ENCODE assay signal across 35 cellular contexts in genomic region chr6:1096967-1097765, GRCh38.
"Had no signal": no experiment of that assay in that cellular context is flagged by ENCODE, and none has a peak within 500 bp of the region (broad histone marks: within the 10 kb centered on the region; RNA-seq: fewer than 3 reads in every experiment).

No MANE protein-coding gene starts in this region.

- H3K27ac ChIP-seq: colonic mucosa, esophagus squamous epithelium, heart right ventricle, neural progenitor cell, parathyroid adenoma, skin epidermis, spleen, suprapubic skin, transverse colon, upper lobe of right lung, uterus had no signal

- H3K9me3 ChIP-seq: colonic mucosa, esophagus squamous epithelium, heart right ventricle, mucosa of descending colon, suprapubic skin, transverse colon, upper lobe of right lung, uterus had no signal

- H3K36me3 ChIP-seq: colonic mucosa, esophagus squamous epithelium, heart right ventricle, neural progenitor cell, spleen, suprapubic skin, transverse colon, upper lobe of right lung, uterus had no signal

- H3K4me2 ChIP-seq: neural progenitor cell had no signal

- ATAC-seq: effector memory CD8-positive, alpha-beta T cell; heart right ventricle; mucosa of descending colon; natural killer cell treated with Interleukin-12 subunit alpha and Interleukin-12 subunit beta and Interleukin-15 and Interleukin-18, amount 100 ng/mL, for 72 hours; right cardiac atrium; stimulated activated naive CD8-positive, alpha-beta T cell treated with anti-CD3 and anti-CD28 coated beads, Interleukin-15, amount 100 ng/mL, for 72 hours had no signal

- H3K27ac Mint-ChIP-seq: effector memory CD8-positive, alpha-beta T cell; memory B cell; mesothelial cell of epicardium; naive B cell; natural killer cell treated with Interleukin-12 subunit alpha and Interleukin-12 subunit beta and Interleukin-15 and Interleukin-18, amount 100 ng/mL, for 72 hours; neural progenitor cell; progenitor cell of endocrine pancreas had no signal

- H2AFZ ChIP-seq: neural progenitor cell, parathyroid adenoma had no signal

- H3K36me3 Mint-ChIP-seq: memory B cell; mesothelial cell of epicardium; naive B cell; natural killer cell treated with Interleukin-12 subunit alpha and Interleukin-12 subunit beta and Interleukin-15 and Interleukin-18, amount 100 ng/mL, for 72 hours had no signal

- H3K79me2 ChIP-seq: parathyroid adenoma had no signal

- H3K4me3 ChIP-seq: colonic mucosa, esophagus squamous epithelium, heart right ventricle, lung, mucosa of descending colon, neural progenitor cell, skin epidermis, spleen, suprapubic skin, transverse colon, upper lobe of right lung, uterus had no signal

- H3K9ac ChIP-seq: neural progenitor cell, parathyroid adenoma had no signal

- H3K4me1 Mint-ChIP-seq: central memory CD8-positive, alpha-beta T cell; immature natural killer cell; memory B cell; naive B cell; stimulated activated naive CD8-positive, alpha-beta T cell treated with anti-CD3 and anti-CD28 coated beads, Interleukin-15, amount 100 ng/mL, for 72 hours had no signal

- H3K9me3 Mint-ChIP-seq: immature natural killer cell; mesothelial cell of epicardium; stimulated activated naive CD8-positive, alpha-beta T cell treated with anti-CD3 and anti-CD28 coated beads, Interleukin-15, amount 100 ng/mL, for 72 hours had no signal

- FAIRE-seq: endometrium, keratinocyte had no signal

- H3K4me1 ChIP-seq: colonic mucosa, neural progenitor cell, parathyroid adenoma, spleen, uterus had no signal

- H3K27me3 ChIP-seq: colonic mucosa, esophagus squamous epithelium, suprapubic skin, transverse colon, upper lobe of right lung, uterus had no signal

- H3K4me3 Mint-ChIP-seq: central memory CD8-positive, alpha-beta T cell; effector memory CD8-positive, alpha-beta T cell; immature natural killer cell; memory B cell; mesothelial cell of epicardium; naive B cell; natural killer cell treated with Interleukin-12 subunit alpha and Interleukin-12 subunit beta and Interleukin-15 and Interleukin-18, amount 100 ng/mL, for 72 hours; neural progenitor cell; stimulated activated naive CD8-positive, alpha-beta T cell treated with anti-CD3 and anti-CD28 coated beads, Interleukin-15, amount 100 ng/mL, for 72 hours had no signal

- DNase-seq: colonic mucosa; dermis blood vessel endothelial cell; effector memory CD8-positive, alpha-beta T cell; erythroblast; esophagus squamous epithelium; foreskin melanocyte; glutamatergic neuron; heart right ventricle; hypothalamus; immature natural killer cell; mucosa of descending colon; naive B cell; nucleus accumbens; right cardiac atrium; spleen; stimulated activated CD4-positive, alpha-beta T cell treated with anti-CD3 and anti-CD28 coated beads, Interleukin-15, amount 100 ng/mL, for 24 hours; stimulated activated CD4-positive, alpha-beta T cell treated with anti-CD3 and anti-CD28 coated beads, Interleukin-2, amount 100 ng/mL, for 48 hours; stimulated activated CD8-positive, alpha-beta memory T cell treated with anti-CD3 and anti-CD28 coated beads, Interleukin-4, amount 100 ng/mL, for 48 hours; stimulated activated naive CD4-positive, alpha-beta T cell; stimulated activated naive CD8-positive, alpha-beta T cell treated with anti-CD3 and anti-CD28 coated beads, Interleukin-15, amount 100 ng/mL, for 72 hours; transverse colon; upper lobe of right lung; uterus had no signal
